In genomic region chr6:105993769-105994521, GRCh38 we compare ENCODE assay signal across 8 cellular contexts.
A peak's percentile ranks its signal among the peaks of the same experiment; 100 is the strongest.
DNase-seq lines count a peak whose midpoint lies in the region; ATAC-seq, FAIRE-seq and TF ChIP-seq lines count a peak whose summit lies in the region.

No MANE protein-coding gene starts in this region.

- no peak for TF ChIP-seq EP300 in suprapubic skin (IDR thresholded peaks at IDR 0.05)

- H3K4me1 Mint-ChIP-seq in WTC11 = peaks cover 40% of the 10 kb centered on the region

- peak overlapping the region; percentile 6 for H2BK15ac ChIP-seq in mesenchymal stem cell (ENCODE audit: low read depth, poor library complexity, severe bottlenecking)

- no peaks in the 10 kb centered on the region for H3K9me3 Mint-ChIP-seq in WTC11

- H3K9me3 ChIP-seq in mesenchymal stem cell (ENCODE audit: control insufficient read depth, low read length) (no peaks in the 10 kb centered on the region), suprapubic skin (no peaks in the 10 kb centered on the region)

- peak overlapping the region; percentile 27 to 64 for H3K14ac ChIP-seq in mesenchymal stem cell (ENCODE audit: low read length in 2 of 2)

- H3K27me3 ChIP-seq in mesenchymal stem cell (ENCODE audit: control insufficient read depth in 1 of 2, insufficient read depth in 1 of 2, low read length in 2 of 2) = peaks cover 0 to 33% of the 10 kb centered on the region in 2 experiments
- no peaks in the 10 kb centered on the region for H3K27me3 ChIP-seq in suprapubic skin

- peak overlapping the region in 1 of 2 experiments; percentile 46 for H3K23ac ChIP-seq in mesenchymal stem cell (ENCODE audit: low read length in 2 of 2)

- ATAC-seq in WTC11 (peak; percentile 12), GM21447 (IDR thresholded peaks at IDR 0.05; ENCODE audit: unreplicated experiment) (no peak)

- H3K36me3 ChIP-seq in mesenchymal stem cell (ENCODE audit: control insufficient read depth in 1 of 2, insufficient read depth in 2 of 2, low read depth in 1 of 2, low read length in 2 of 2) (no peaks in the 10 kb centered on the region), suprapubic skin (no peaks in the 10 kb centered on the region)

- POLR2A ChIA-PET in WTC11 (lab: Charles Lee) = interaction anchor here (1.0 kb wide), 1 partner anchor 230 kb away, joined by 3 read pairs; no protein-coding TSS in a partner anchor

- peak overlapping the region; percentile 84 for H3K4me3 Mint-ChIP-seq in WTC11

- peak overlapping the region; percentile 64 to 89 for H3K4me3 ChIP-seq in mesenchymal stem cell (ENCODE audit: insufficient read depth in 1 of 2, low read depth in 1 of 2, low read length in 2 of 2)
- H3K4me3 ChIP-seq in suprapubic skin = peak overlapping the region; percentile 61

- H2BK120ac ChIP-seq in mesenchymal stem cell (ENCODE audit: low read depth, low read length) = peak overlapping the region; percentile 82

- peak; percentile 29 for DNase-seq in activated T-cell treated with anti-CD3 and anti-CD28 coated beads for 1 hour (ENCODE audit: low read depth)
- DNase-seq in activated T-cell treated with anti-CD3 and anti-CD28 coated beads for 4 hours = no peak
- peak; percentile 44 for DNase-seq in WTC11 (ENCODE audit: low spot score)
- DNase-seq in dedifferentiated amniotic fluid mesenchymal stem cell (ENCODE audit: extremely low spot score) = peak; percentile 38
- DNase-seq in mesenchymal stem cell = peak; percentile 82
- no peak for DNase-seq in suprapubic skin (ENCODE audit: low spot score in 2 of 2)
- no peak for DNase-seq in HTR-8/SVneo (ENCODE audit: insufficient read length, low spot score)

- TF ChIP-seq CTCF in WTC11 (IDR thresholded peaks at IDR 0.05) (no peak), suprapubic skin (IDR thresholded peaks at IDR 0.05) (no peak)

- H2BK5ac ChIP-seq in mesenchymal stem cell (ENCODE audit: low read depth, low read length, poor library complexity, severe bottlenecking) = no peak overlapping the region

- FAIRE-seq in HTR-8/SVneo (lab: Jason Lieb, UNC) = no peak

- H3K18ac ChIP-seq in mesenchymal stem cell (ENCODE audit: low read depth in 1 of 2, low read length in 2 of 2) = peak overlapping the region; percentile 21 to 89

- H3K4me2 ChIP-seq in mesenchymal stem cell (ENCODE audit: low read length, poor library complexity, severe bottlenecking) = peak overlapping the region; percentile 92

- peak overlapping the region; percentile 55 to 70 for H3K4ac ChIP-seq in mesenchymal stem cell (ENCODE audit: low read depth in 1 of 2, low read length in 2 of 2)

- no peak overlapping the region for H2AK5ac ChIP-seq in mesenchymal stem cell (ENCODE audit: low read length, severe bottlenecking)

- H2BK12ac ChIP-seq in mesenchymal stem cell (ENCODE audit: low read length in 2 of 2) = peak overlapping the region in 1 of 2 experiments; percentile 49

- no peaks in the 10 kb centered on the region for H3K79me1 ChIP-seq in mesenchymal stem cell (replicated peaks; ENCODE audit: low read length, poor library complexity, severe bottlenecking)

- no peak for TF ChIP-seq POLR2A in suprapubic skin (IDR thresholded peaks at IDR 0.05)

- H4K91ac ChIP-seq in mesenchymal stem cell (ENCODE audit: low read length) = peak overlapping the region; percentile 55

- H3K36me3 Mint-ChIP-seq in WTC11 = no peaks in the 10 kb centered on the region

- CTCF ChIA-PET in WTC11 (lab: Charles Lee) = interaction anchor here (0.9 to 4.7 kb wide), 7 partner anchors 12 to 230 kb away, joined by 3 to 26 read pairs (median 9); partner anchors contain the start of gene PRDM1

- H3K27me3 Mint-ChIP-seq in WTC11 (ENCODE audit: low read depth) = peaks cover 97% of the 10 kb centered on the region

- H3K4me1 ChIP-seq in mesenchymal stem cell (ENCODE audit: control insufficient read depth, insufficient read depth, low read depth, low read length) (peaks cover 15% of the 10 kb centered on the region), suprapubic skin (peaks cover 25% of the 10 kb centered on the region)

- no peak overlapping the region for H3K27ac Mint-ChIP-seq in WTC11

- no peak overlapping the region for H3K27ac ChIP-seq in mesenchymal stem cell (ENCODE audit: low read length, poor library complexity, severe bottlenecking)
- H3K27ac ChIP-seq in suprapubic skin = peak overlapping the region; percentile 94

- H2AFZ ChIP-seq in mesenchymal stem cell (ENCODE audit: low read depth, low read length) = no peak overlapping the region

- under 1% methylated on average over 52 of the region's 54 CpGs for WGBS in mesenchymal stem cell
- WGBS in suprapubic skin = 11% methylated on average over 52 of the region's 54 CpGs

- peak overlapping the region; percentile 36 for H4K8ac ChIP-seq in mesenchymal stem cell (ENCODE audit: low read length)

- H3K9ac ChIP-seq in mesenchymal stem cell (ENCODE audit: low read length) = peak overlapping the region; percentile 96

TF ChIP-seq in WTC11, 78 proteins besides CTCF, POLR2A, EP300 and RAD21:
- no peak for TF ChIP-seq NFE2L1 (CRISPR knock-in tag; IDR thresholded peaks at IDR 0.05)

Comparison
In these comparisons a context has a peak if more than half of its experiments do, and no peak if none do; other contexts are left out.
1. DNase-seq: peak in activated T-cell treated with anti-CD3 and anti-CD28 coated beads for 1 hour (single experiment), WTC11 (single experiment), dedifferentiated amniotic fluid mesenchymal stem cell (single experiment) and mesenchymal stem cell (single experiment); none in activated T-cell treated with anti-CD3 and anti-CD28 coated beads for 4 hours (single experiment), suprapubic skin (0 of 2) and HTR-8/SVneo (single experiment).